In genomic region chr18:23134780-23135678, GRCh38 we compare ENCODE assay signal across 1 cellular context.
TF ChIP-seq lines count a peak whose summit lies in the region.

Gene CABLES1, plus strand, starts transcription at chr18:23135485. Its CDS starts 278 bp downstream, at chr18:23135763.

TF ChIP-seq in SK-N-SH, 30 proteins besides CTCF, POLR2A, EP300 and RAD21 (continued from another document):
- TF ChIP-seq, protein P1, sequence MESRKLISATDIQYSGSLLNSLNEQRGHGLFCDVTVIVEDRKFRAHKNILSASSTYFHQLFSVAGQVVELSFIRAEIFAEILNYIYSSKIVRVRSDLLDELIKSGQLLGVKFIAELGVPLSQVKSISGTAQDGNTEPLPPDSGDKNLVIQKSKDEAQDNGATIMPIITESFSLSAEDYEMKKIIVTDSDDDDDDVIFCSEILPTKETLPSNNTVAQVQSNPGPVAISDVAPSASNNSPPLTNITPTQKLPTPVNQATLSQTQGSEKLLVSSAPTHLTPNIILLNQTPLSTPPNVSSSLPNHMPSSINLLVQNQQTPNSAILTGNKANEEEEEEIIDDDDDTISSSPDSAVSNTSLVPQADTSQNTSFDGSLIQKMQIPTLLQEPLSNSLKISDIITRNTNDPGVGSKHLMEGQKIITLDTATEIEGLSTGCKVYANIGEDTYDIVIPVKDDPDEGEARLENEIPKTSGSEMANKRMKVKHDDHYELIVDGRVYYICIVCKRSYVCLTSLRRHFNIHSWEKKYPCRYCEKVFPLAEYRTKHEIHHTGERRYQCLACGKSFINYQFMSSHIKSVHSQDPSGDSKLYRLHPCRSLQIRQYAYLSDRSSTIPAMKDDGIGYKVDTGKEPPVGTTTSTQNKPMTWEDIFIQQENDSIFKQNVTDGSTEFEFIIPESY (IDR thresholded peaks at IDR 0.05; ENCODE audit: borderline replicate concordance, low read depth): no peak
- TF ChIP-seq IRF3 (IDR thresholded peaks at IDR 0.05; ENCODE audit: low read depth, low read length) (no peak), SMC3 (IDR thresholded peaks at IDR 0.05; ENCODE audit: low read depth, low read length) (no peak), NRF1 (IDR thresholded peaks at IDR 0.05; ENCODE audit: low read depth, low read length) (no peak), EZH2phosphoT487 (IDR thresholded peaks at IDR 0.05; ENCODE audit: borderline replicate concordance, low read depth) (no peak)
